Comparison of ENCODE assay signal across 12 cellular contexts in the genomic region with DNA sequence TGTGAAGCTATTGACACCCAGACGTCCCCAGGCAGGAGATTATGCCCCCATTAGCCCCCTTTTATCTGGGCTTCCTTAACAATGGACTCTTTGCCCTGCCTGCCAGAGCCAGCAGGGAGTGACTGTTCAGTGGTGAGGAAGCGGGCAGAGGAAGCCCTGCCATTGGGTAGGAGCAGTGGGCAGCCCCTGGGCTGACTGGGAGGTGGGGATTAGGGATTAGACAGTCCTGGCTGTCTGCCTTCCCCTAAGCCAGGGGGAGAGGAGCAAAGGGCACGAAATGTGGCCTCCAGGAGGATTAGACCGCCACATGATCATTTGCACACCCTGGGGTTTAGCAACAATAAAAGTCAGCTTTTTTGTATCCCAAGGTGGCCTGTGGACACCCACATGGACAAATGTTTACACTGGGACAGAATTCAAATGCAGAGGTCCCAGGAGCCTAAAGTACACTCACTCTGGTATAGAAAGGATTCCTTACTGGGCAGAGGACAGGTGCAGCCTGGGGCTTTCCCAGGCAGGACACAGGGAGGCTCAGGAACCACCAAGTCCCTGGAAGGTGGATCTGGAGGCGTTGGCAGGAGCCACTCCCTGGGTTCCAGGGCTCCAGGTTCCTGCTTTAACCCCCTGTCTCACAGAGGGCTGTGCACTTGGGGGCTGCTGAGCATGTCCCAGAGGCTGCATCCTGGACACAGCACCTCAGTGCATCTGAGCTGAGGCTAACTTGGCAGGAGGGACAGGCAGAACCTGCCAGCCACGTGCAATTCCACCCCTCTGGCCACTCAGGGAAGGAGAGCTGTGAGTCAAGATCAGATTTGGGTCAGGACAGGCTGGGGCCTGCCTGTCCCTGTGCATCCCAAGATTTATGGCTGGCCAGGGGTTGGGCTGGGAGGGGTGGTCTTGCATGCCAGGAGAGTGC. TPM values are rescaled to one million over a fixed set of nuclear protein-coding genes. Genes with fewer than 3 reads are reported as not detected.
A peak's percentile ranks its signal among the peaks of the same experiment; 100 is the strongest.
DNase-seq lines count a peak whose midpoint lies in the region; ATAC-seq and TF ChIP-seq lines count a peak whose summit lies in the region.
"Had no signal": no experiment of that assay in that cellular context is flagged by ENCODE, and none has a peak within 500 bp of the region (broad histone marks: within the 10 kb centered on the region; RNA-seq: fewer than 3 reads in every experiment).

No MANE protein-coding gene starts in this region.

- DNase-seq in NCI-H345 (lab: John Stamatoyannopoulos, UW), result peak; percentile 21
- no peak for DNase-seq in NCI-H345 treated with DMSO at 0.1 percent for 48 hours (lab: John Stamatoyannopoulos, UW; ENCODE audit: unreplicated experiment)
- DNase-seq in SJSA1 (ENCODE audit: low read depth in 1 of 2, low spot score in 2 of 2), result peak; percentile 61 to 65
- DNase-seq in foreskin melanocyte, result peak; percentile 52
- peak; percentile 94 for DNase-seq in retinal pigment epithelial cell (ENCODE audit: low read depth)
- no peak for DNase-seq in stimulated activated CD4-positive, alpha-beta T cell treated with anti-CD3 and anti-CD28 coated beads, Interleukin-4, amount 100 ng/mL, for 24 hours
- no peak for DNase-seq in middle frontal gyrus (ENCODE audit: extremely low spot score, low spot score)
- DNase-seq: Karpas-422 had no signal

- TF ChIP-seq CTCF in retinal pigment epithelial cell (conservative IDR thresholded peaks at IDR 0.05; ENCODE audit: low read depth, low read length), result no peak

- 0 out of 2 replicates have a peak, but pooled peaks cover 3% of the 10 kb centered on the region for H3K36me3 ChIP-seq in SJSA1

- no peaks in the 10 kb centered on the region for H3K27me3 ChIP-seq in SJSA1 (replicated peaks)

- no peaks in the 10 kb centered on the region for H3K9me3 ChIP-seq in SJSA1 (replicated peaks)

- no peak overlapping the region for H3K4me3 ChIP-seq in SJSA1
- peak overlapping the region; percentile 85 for H3K4me3 ChIP-seq in retinal pigment epithelial cell (ENCODE audit: low read length)

- ATAC-seq in HG03095 (IDR thresholded peaks at IDR 0.05; ENCODE audit: unreplicated experiment), result no peak

- H3K4me1 ChIP-seq in SJSA1 (replicated peaks), result peaks cover 52% of the 10 kb centered on the region

- no peak overlapping the region for H3K27ac ChIP-seq in SJSA1

RNA-seq across cellular contexts. Expression of a gene that starts 2.1 kb away (rescaled TPM):
- total RNA-seq in SJSA1 (2014; rRNA removed; shearing (Covaris generic)), result 2.9 and 14.1 TPM in 2 replicates

RNA-seq across cellular contexts. Expression of a gene that starts 29.6 kb away (rescaled TPM):
- total RNA-seq in SJSA1 (2014; rRNA removed; shearing (Covaris generic)), result 39.8 and 46.3 TPM in 2 replicates

RNA-seq across cellular contexts. Expression of a gene that starts 33.9 kb away (rescaled TPM):
- total RNA-seq in SJSA1 (2014; rRNA removed; shearing (Covaris generic)), result not detected in 2 replicates
- total RNA-seq: pulmonary artery endothelial cell; T-helper 2 cell treated with Interferon-gamma antibody and Interleukin-4, amounts not matched to agents 100 ng/mL and 5 ng/mL, for 36 hours; urinary bladder had no signal

Comparison
In these comparisons a context has a peak if more than half of its experiments do, and no peak if none do; other contexts are left out.
1. DNase-seq: peak in NCI-H345 (single experiment), SJSA1 (2 of 2), foreskin melanocyte (single experiment) and retinal pigment epithelial cell (single experiment); none in NCI-H345 treated with DMSO at 0.1 percent for 48 hours (single experiment), stimulated activated CD4-positive, alpha-beta T cell treated with anti-CD3 and anti-CD28 coated beads, Interleukin-4, amount 100 ng/mL, for 24 hours (single experiment) and middle frontal gyrus (single experiment).